ENCODE assay signal across 30 cellular contexts in genomic region chr9:3986060-3986459, GRCh38.
"Had no signal": no experiment of that assay in that cellular context is flagged by ENCODE, and none has a peak within 500 bp of the region (broad histone marks: within the 10 kb centered on the region; RNA-seq: fewer than 3 reads in every experiment).

No MANE protein-coding gene starts in this region.

- DNase-seq: activated B cell treated with CpG ODN at 0.5 μM for 24 hours; activated CD4-positive, alpha-beta memory T cell treated with anti-CD3 and anti-CD28 coated beads, Interleukin-2, amount 10 ng/mL, durations not matched to agents 7 days and 5 days; activated CD4-positive, alpha-beta T cell treated with anti-CD3 and anti-CD28 coated beads for 48 hours; activated CD4-positive, alpha-beta T cell treated with anti-CD3 and anti-CD28 coated beads, Interleukin-2, amount 10 ng/mL, durations not matched to agents 7 days and 5 days; activated CD4-positive, alpha-beta T cell treated with anti-CD3 and anti-CD28 coated beads, Interleukin-2, amount 50 U/mL, for 48 hours; activated CD4-positive, CD25-positive, alpha-beta regulatory T cell treated with anti-CD3 and anti-CD28 coated beads, Interleukin-2, amount 50 U/mL, for 72 hours; activated CD8-positive, alpha-beta memory T cell treated with anti-CD3 and anti-CD28 coated beads for 24 hours; activated CD8-positive, alpha-beta memory T cell treated with anti-CD3 and anti-CD28 coated beads, Interleukin-2, amount 10 ng/mL, durations not matched to agents 7 days and 5 days; activated CD8-positive, alpha-beta memory T cell treated with anti-CD3 and anti-CD28 coated beads, Interleukin-2, amount 50 U/mL, for 48 hours; activated CD8-positive, alpha-beta T cell treated with anti-CD3 and anti-CD28 coated beads, Interleukin-2, amount 10 ng/mL, durations not matched to agents 7 days and 5 days; activated effector memory CD4-positive, alpha-beta T cell treated with Interleukin-2 at 50 U/mL for 16 hours; activated gamma-delta T cell; activated naive CD4-positive, alpha-beta T cell treated with anti-CD3 and anti-CD28 coated beads, Interleukin-2, amount 10 ng/mL, durations not matched to agents 7 days and 5 days; activated naive CD4-positive, alpha-beta T cell treated with Interleukin-2 at 50 U/mL for 16 hours; activated naive CD8-positive, alpha-beta T cell treated with anti-CD3 and anti-CD28 coated beads, Interleukin-2, amount 10 ng/mL, durations not matched to agents 7 days and 5 days; activated naive CD8-positive, alpha-beta T cell treated with anti-CD3 and anti-CD28 coated beads, Interleukin-2, amount 50 U/mL, for 24 hours; activated T-cell treated with anti-CD3 and anti-CD28 coated beads, Interleukin-2, amount 50 U/mL, for 24 hours; activated T-cell treated with anti-CD3 and anti-CD28 coated beads, Interleukin-2, amount 50 U/mL, for 48 hours; adrenal gland; amniotic stem cell; aorta; body of pancreas; brain microvascular endothelial cell; central memory CD4-positive, alpha-beta T cell; T-helper 1 cell; T-helper 2 cell; T-helper 9 cell had no signal

- H3K27me3 ChIP-seq: adrenal gland, body of pancreas, brain microvascular endothelial cell, breast epithelium had no signal

- ATAC-seq: activated CD8-positive, alpha-beta memory T cell treated with anti-CD3 and anti-CD28 coated beads, Interleukin-2, amount 10 ng/mL, durations not matched to agents 7 days and 5 days; activated CD8-positive, alpha-beta T cell treated with anti-CD3 and anti-CD28 coated beads, Interleukin-2, amount 10 ng/mL, durations not matched to agents 7 days and 5 days; activated naive CD8-positive, alpha-beta T cell treated with anti-CD3 and anti-CD28 coated beads, Interleukin-2, amount 50 U/mL, for 24 hours; body of pancreas had no signal

- H3K4me3 ChIP-seq: adrenal gland, body of pancreas, breast epithelium had no signal

- H3K27ac ChIP-seq: adrenal gland, body of pancreas, brain microvascular endothelial cell, breast epithelium, VCaP had no signal

- FAIRE-seq: TTC549 had no signal

- H3K36me3 ChIP-seq: adrenal gland, brain microvascular endothelial cell, breast epithelium had no signal

- H3K9me3 ChIP-seq: adrenal gland, body of pancreas, breast epithelium had no signal

- H3K4me1 ChIP-seq: adrenal gland, breast epithelium had no signal
